ENCODE assay signal across 17 cellular contexts in the genomic region with DNA sequence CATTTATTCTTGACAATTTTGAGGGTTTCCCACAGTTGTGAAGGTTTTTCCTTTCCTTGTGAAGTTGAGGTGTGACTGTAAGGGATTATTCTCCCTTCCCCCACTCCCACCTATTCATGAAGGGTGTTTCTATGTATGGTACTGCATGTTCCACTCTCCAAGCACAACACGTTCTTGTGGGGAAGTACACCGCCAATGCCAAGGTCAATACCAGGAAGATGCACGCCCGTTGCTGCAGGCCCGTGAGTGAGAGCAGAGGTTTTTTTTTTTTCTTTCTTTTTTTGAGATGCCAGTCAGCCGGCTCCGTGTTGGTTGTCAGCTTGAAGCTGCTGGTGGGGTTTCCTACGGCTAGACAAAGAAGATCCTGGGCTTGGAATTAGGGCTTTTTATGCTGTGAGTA.
"Had no signal": no experiment of that assay in that cellular context is flagged by ENCODE, and none has a peak within 500 bp of the region (broad histone marks: within the 10 kb centered on the region; RNA-seq: fewer than 3 reads in every experiment).

No MANE protein-coding gene starts in this region.

- H3K27me3 ChIP-seq: ascending aorta, gastrocnemius medialis, stomach, thyroid gland had no signal

- H3K4me1 ChIP-seq: gastrocnemius medialis, heart right ventricle, stomach, thyroid gland had no signal

- H3K9me3 ChIP-seq: ascending aorta, gastrocnemius medialis, heart right ventricle, stomach, thyroid gland had no signal

- DNase-seq: activated CD4-positive, alpha-beta T cell treated with anti-CD3 and anti-CD28 coated beads for 1 hour; activated CD4-positive, alpha-beta T cell treated with anti-CD3 and anti-CD28 coated beads, Interleukin-2, amount 50 U/mL, for 4 hours; activated naive CD4-positive, alpha-beta T cell treated with Interleukin-2 at 50 U/mL for 16 hours; activated T-cell treated with anti-CD3 and anti-CD28 coated beads for 4 hours; dermis blood vessel endothelial cell; gastrocnemius medialis; heart right ventricle; mesendoderm; nephron progenitor cell; stimulated activated CD4-positive, alpha-beta T cell treated with anti-CD3 and anti-CD28 coated beads, Interleukin-1b, Interleukin-23, amount 100 ng/mL, for 48 hours; stomach; thyroid gland had no signal

- H3K9me3 Mint-ChIP-seq: activated T-helper 17 cell treated with anti-CD3 and anti-CD28 coated beads, Interleukin-2, amount 50 U/mL, for 72 hours; nephron progenitor cell had no signal

- ATAC-seq: activated T-helper 17 cell treated with anti-CD3 and anti-CD28 coated beads, Interleukin-2, amount 50 U/mL, for 72 hours; gastrocnemius medialis had no signal

- H3K27ac ChIP-seq: ascending aorta, epithelial cell of prostate, gastrocnemius medialis, heart right ventricle, stomach, thyroid gland had no signal

- FAIRE-seq: bronchial epithelial cell, islet of Langerhans had no signal

- H3K27ac Mint-ChIP-seq: activated T-helper 17 cell treated with anti-CD3 and anti-CD28 coated beads, Interleukin-2, amount 50 U/mL, for 72 hours; nephron progenitor cell had no signal

- H3K36me3 ChIP-seq: ascending aorta, gastrocnemius medialis, heart right ventricle, stomach, thyroid gland had no signal

- H3K4me1 Mint-ChIP-seq: activated T-helper 17 cell treated with anti-CD3 and anti-CD28 coated beads, Interleukin-2, amount 50 U/mL, for 72 hours had no signal

- H3K4me3 Mint-ChIP-seq: activated T-helper 17 cell treated with anti-CD3 and anti-CD28 coated beads, Interleukin-2, amount 50 U/mL, for 72 hours; nephron progenitor cell had no signal

- H3K4me3 ChIP-seq: gastrocnemius medialis, heart right ventricle, stomach, thyroid gland had no signal
